Comparison of ENCODE assay signal across 7 cellular contexts in the genomic region with DNA sequence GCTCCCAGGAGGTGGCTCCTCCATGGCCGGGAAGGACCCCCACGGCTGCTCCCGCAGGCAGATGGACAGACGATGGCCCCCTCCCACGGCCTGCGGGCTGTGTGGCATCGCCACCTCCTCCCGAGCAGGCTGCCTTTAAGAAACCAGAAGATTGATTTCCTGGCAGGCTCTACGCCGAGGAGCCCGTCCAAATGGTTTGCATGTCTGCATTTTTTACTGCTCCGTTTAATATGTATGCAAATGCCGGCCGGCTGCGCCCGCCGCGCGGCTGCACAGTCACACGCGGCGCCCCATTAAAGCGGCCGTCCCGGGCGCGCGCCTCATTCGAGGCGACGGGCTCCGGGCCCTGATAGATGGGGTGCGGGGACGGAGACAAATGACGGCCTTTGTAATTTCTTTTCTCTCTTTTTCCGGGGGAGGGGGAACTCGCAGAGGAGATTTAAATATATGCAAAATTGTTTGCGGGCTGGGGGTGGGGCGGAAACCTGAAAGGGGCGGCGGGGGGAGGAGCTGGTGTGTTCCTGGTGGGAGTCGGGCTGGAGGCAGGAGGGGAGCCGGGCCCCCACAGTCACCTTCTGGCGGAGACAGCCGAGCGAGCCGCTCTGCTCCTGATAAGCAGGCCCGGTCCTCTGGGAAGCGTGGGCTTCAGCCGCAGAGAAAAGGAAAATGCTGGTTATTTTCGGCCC.
A peak's percentile ranks its signal among the peaks of the same experiment; 100 is the strongest.
DNase-seq lines count a peak whose midpoint lies in the region; ATAC-seq and TF ChIP-seq lines count a peak whose summit lies in the region.

No MANE protein-coding gene starts in this region.

- no peaks in the 10 kb centered on the region for H3K36me3 Mint-ChIP-seq in glutamatergic neuron (ENCODE audit: unreplicated experiment)

- ATAC-seq in GM21390 (IDR thresholded peaks at IDR 0.05; ENCODE audit: unreplicated experiment), result no peak

- peaks cover 14% of the 10 kb centered on the region for H3K4me1 Mint-ChIP-seq in glutamatergic neuron (ENCODE audit: low read depth, unreplicated experiment)

- TF ChIP-seq RAD21 in Ishikawa (IDR thresholded peaks at IDR 0.05; ENCODE audit: low read depth), result no peak

- peak overlapping the region; percentile 55 for H3K4me3 Mint-ChIP-seq in glutamatergic neuron (ENCODE audit: unreplicated experiment)

- peak overlapping the region; percentile 64 for H3K27ac Mint-ChIP-seq in glutamatergic neuron (ENCODE audit: unreplicated experiment)

- TF ChIP-seq EP300 in Ishikawa (IDR thresholded peaks at IDR 0.05; ENCODE audit: borderline replicate concordance), result no peak

- H3K27me3 ChIP-seq in HAP-1 (ENCODE audit: low read depth), result no peaks in the 10 kb centered on the region

- no peak for TF ChIP-seq CTCF in glutamatergic neuron (IDR thresholded peaks at IDR 0.05; ENCODE audit: partially characterized antibody, unreplicated experiment)
- TF ChIP-seq CTCF in retinal pigment epithelial cell (conservative IDR thresholded peaks at IDR 0.05; ENCODE audit: low read depth, low read length), result no peak

- in situ Hi-C loops in HAP-1 (cut with MboI; ENCODE audit: low sequenced_read_pairs), result no loop called here

- peaks cover 5% of the 10 kb centered on the region for H3K9me3 Mint-ChIP-seq in glutamatergic neuron (ENCODE audit: unreplicated experiment)

- DNase-seq in activated effector memory CD4-positive, alpha-beta T cell treated with anti-CD3 and anti-CD28 coated beads, Interleukin-2, amount 50 U/mL, for 16 hours, result peak; percentile 72
- DNase-seq in glutamatergic neuron (peak; percentile 65), retinal pigment epithelial cell (ENCODE audit: low read depth) (peak; percentile 61), mesenteric fat pad (ENCODE audit: low spot score) (no peak), HAP-1 (ENCODE audit: low spot score in 2 of 2) (no peak)

- H3K9me3 ChIP-seq in HAP-1, result no peaks in the 10 kb centered on the region

- H3K4me1 ChIP-seq in HAP-1, result peaks cover 12% of the 10 kb centered on the region

- H3K27me3 Mint-ChIP-seq in glutamatergic neuron (ENCODE audit: unreplicated experiment), result peaks cover 7% of the 10 kb centered on the region

- no peaks in the 10 kb centered on the region for H3K36me3 ChIP-seq in HAP-1 (replicated peaks)

- H3K4me3 ChIP-seq in retinal pigment epithelial cell (ENCODE audit: low read length) (peak overlapping the region; percentile 22), HAP-1 (no peak overlapping the region)

TF ChIP-seq in Ishikawa, 13 proteins besides CTCF, POLR2A, EP300 and RAD21:
- TF ChIP-seq YY1 (IDR thresholded peaks at IDR 0.05; ENCODE audit: low read depth) (peak; percentile 34; the same call in 1 of the 2 replicates), TEAD4 (IDR thresholded peaks at IDR 0.05) (peak; percentile 50), CREB1 (IDR thresholded peaks at IDR 0.05; ENCODE audit: low read depth) (no peak), FOXM1 (IDR thresholded peaks at IDR 0.05; ENCODE audit: borderline replicate concordance, low read depth) (0 out of 2 replicates have a peak, but pooled peaks have one; percentile 19), CEBPB (IDR thresholded peaks at IDR 0.05) (no peak), TAF1 (IDR thresholded peaks at IDR 0.05; ENCODE audit: low read depth) (peak; percentile 41; the same call in 1 of the 2 replicates), ZBTB7A (IDR thresholded peaks at IDR 0.05; ENCODE audit: low read depth) (0 out of 2 replicates have a peak, but pooled peaks have one; percentile 39), TCF12 (IDR thresholded peaks at IDR 0.05; ENCODE audit: low read depth) (peak; percentile 66), EGR1 (IDR thresholded peaks at IDR 0.05) (no peak), NFIC (IDR thresholded peaks at IDR 0.05) (peak; percentile 50)
- TF ChIP-seq, protein P1, sequence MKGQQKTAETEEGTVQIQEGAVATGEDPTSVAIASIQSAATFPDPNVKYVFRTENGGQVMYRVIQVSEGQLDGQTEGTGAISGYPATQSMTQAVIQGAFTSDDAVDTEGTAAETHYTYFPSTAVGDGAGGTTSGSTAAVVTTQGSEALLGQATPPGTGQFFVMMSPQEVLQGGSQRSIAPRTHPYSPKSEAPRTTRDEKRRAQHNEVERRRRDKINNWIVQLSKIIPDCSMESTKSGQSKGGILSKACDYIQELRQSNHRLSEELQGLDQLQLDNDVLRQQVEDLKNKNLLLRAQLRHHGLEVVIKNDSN (IDR thresholded peaks at IDR 0.05), result no peak
- TF ChIP-seq, protein P2, sequence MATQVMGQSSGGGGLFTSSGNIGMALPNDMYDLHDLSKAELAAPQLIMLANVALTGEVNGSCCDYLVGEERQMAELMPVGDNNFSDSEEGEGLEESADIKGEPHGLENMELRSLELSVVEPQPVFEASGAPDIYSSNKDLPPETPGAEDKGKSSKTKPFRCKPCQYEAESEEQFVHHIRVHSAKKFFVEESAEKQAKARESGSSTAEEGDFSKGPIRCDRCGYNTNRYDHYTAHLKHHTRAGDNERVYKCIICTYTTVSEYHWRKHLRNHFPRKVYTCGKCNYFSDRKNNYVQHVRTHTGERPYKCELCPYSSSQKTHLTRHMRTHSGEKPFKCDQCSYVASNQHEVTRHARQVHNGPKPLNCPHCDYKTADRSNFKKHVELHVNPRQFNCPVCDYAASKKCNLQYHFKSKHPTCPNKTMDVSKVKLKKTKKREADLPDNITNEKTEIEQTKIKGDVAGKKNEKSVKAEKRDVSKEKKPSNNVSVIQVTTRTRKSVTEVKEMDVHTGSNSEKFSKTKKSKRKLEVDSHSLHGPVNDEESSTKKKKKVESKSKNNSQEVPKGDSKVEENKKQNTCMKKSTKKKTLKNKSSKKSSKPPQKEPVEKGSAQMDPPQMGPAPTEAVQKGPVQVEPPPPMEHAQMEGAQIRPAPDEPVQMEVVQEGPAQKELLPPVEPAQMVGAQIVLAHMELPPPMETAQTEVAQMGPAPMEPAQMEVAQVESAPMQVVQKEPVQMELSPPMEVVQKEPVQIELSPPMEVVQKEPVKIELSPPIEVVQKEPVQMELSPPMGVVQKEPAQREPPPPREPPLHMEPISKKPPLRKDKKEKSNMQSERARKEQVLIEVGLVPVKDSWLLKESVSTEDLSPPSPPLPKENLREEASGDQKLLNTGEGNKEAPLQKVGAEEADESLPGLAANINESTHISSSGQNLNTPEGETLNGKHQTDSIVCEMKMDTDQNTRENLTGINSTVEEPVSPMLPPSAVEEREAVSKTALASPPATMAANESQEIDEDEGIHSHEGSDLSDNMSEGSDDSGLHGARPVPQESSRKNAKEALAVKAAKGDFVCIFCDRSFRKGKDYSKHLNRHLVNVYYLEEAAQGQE (IDR thresholded peaks at IDR 0.05; ENCODE audit: low read depth), result no peak
- TF ChIP-seq, protein P3, sequence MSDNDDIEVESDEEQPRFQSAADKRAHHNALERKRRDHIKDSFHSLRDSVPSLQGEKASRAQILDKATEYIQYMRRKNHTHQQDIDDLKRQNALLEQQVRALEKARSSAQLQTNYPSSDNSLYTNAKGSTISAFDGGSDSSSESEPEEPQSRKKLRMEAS (IDR thresholded peaks at IDR 0.05), result peak; percentile 87
TF ChIP-seq in Ishikawa: peak in this region for 8.

Comparison
In these comparisons a context has a peak if more than half of its experiments do, and no peak if none do; other contexts are left out.
1. DNase-seq: peak in activated effector memory CD4-positive, alpha-beta T cell treated with anti-CD3 and anti-CD28 coated beads, Interleukin-2, amount 50 U/mL, for 16 hours (single experiment), glutamatergic neuron (single experiment) and retinal pigment epithelial cell (single experiment); none in mesenteric fat pad (single experiment) and HAP-1 (0 of 2).